Comparison of ENCODE assay signal across 8 cellular contexts in the genomic region with DNA sequence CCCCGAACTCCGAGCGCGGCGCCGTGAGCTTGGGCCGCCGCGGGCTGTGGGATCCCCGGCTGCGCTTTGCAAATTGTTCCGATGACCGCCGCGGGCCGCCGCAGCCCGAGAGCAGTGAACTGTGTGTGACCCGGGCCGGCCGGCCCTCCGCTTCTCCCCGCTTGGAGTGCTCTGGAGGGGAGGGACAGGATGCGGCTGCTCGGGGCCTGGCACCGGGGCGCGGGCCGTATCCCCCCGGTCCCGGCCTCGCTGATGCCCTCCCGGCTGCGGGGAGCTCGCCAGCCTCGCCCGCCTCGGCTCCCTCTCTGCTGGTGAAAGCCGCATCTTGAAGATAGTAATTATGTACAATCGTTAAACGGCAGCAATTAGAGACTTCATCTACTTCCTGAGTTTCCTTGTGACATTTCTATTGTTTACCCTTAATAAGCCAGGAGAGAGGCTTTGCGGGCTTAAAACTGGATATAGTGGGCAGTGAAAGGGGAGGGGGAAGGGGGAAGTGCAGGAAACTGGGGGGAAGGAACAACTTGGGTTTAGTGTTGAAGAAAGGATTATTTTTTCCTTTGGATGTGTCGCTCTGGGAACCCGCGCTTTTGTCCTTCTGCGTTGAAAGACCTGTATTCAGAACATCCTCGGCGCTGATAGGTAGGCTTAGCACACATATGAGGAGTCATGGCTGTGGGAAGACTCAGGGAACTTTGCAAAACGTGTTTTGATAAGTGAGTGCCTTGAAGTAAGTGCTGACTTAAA. TPM values are rescaled to one million over a fixed set of nuclear protein-coding genes. Genes with fewer than 3 reads are reported as not detected.
DNase-seq lines count a peak whose midpoint lies in the region; ATAC-seq and TF ChIP-seq lines count a peak whose summit lies in the region.

No MANE protein-coding gene starts in this region.

- no peaks in the 10 kb centered on the region for H3K9me3 ChIP-seq in H9 (ENCODE audit: control insufficient read depth, low read depth, low read length)
- no peaks in the 10 kb centered on the region for H3K9me3 ChIP-seq in vagina

- DNase-seq in COR-L47 (lab: John Stamatoyannopoulos, UW), result peak; percentile 19
- no peak for DNase-seq in H9
- peak; percentile 48 for DNase-seq in NCI-H526 treated with DMSO at 0.1 percent for 48 hours (lab: John Stamatoyannopoulos, UW)
- DNase-seq in activated T-cell treated with anti-CD3 and anti-CD28 coated beads, Interleukin-2, amount 50 U/mL, for 72 hours, result peak; percentile 50 to 51
- peak in 1 of 2 donors; percentile 68 for DNase-seq in foreskin fibroblast
- DNase-seq in natural killer cell, result peak; percentile 51
- DNase-seq in vagina (ENCODE audit: extremely low spot score in 2 of 2), result no peak

- H3K9me3 Mint-ChIP-seq in H9, result no peaks in the 10 kb centered on the region
- no peaks in the 10 kb centered on the region for H3K9me3 Mint-ChIP-seq in activated T-cell treated with anti-CD3 and anti-CD28 coated beads, Interleukin-2, amount 50 U/mL, for 72 hours
- H3K9me3 Mint-ChIP-seq in natural killer cell, result no peaks in the 10 kb centered on the region

- H3K4me1 Mint-ChIP-seq in H9 (peaks cover 24 to 28% of the 10 kb centered on the region in 2 experiments), natural killer cell (peaks cover 48 to 52% of the 10 kb centered on the region in 2 donors)
- peaks cover 55% of the 10 kb centered on the region for H3K4me1 Mint-ChIP-seq in activated T-cell treated with anti-CD3 and anti-CD28 coated beads, Interleukin-2, amount 50 U/mL, for 72 hours (ENCODE audit: low read depth)

- no peak overlapping the region for H2AFZ ChIP-seq in H9 (ENCODE audit: low read length)

- H4K20me1 ChIP-seq in H9 (ENCODE audit: control insufficient read depth, insufficient read depth, insufficient read length), result no peaks in the 10 kb centered on the region

- peak overlapping the region; percentile 76 to 90 for H3K4me3 Mint-ChIP-seq in H9
- H3K4me3 Mint-ChIP-seq in activated T-cell treated with anti-CD3 and anti-CD28 coated beads, Interleukin-2, amount 50 U/mL, for 72 hours, result peak overlapping the region; percentile 78 to 92
- peak overlapping the region; percentile 86 for H3K4me3 Mint-ChIP-seq in natural killer cell

- peak overlapping the region; percentile 93 for H3K4me2 ChIP-seq in H9 (ENCODE audit: insufficient read depth, insufficient read length, low read length)

- H3K4me1 ChIP-seq in H9 (ENCODE audit: insufficient read depth, low read length), result peaks cover 3% of the 10 kb centered on the region; the same call in 1 of the 2 replicates
- H3K4me1 ChIP-seq in vagina, result peaks cover 36% of the 10 kb centered on the region

- H3K27me3 ChIP-seq in H9 (ENCODE audit: insufficient read depth, low read length), result peaks cover 6% of the 10 kb centered on the region; the same call in 1 of the 2 replicates
- no peaks in the 10 kb centered on the region for H3K27me3 ChIP-seq in vagina

- H3K14ac ChIP-seq in H9 (ENCODE audit: insufficient read depth, low read length), result peak overlapping the region; percentile 83; the same call in 1 of the 2 replicates

- intact Hi-C loops in natural killer cell (cut with micrococcal nuclease) (loop anchor here (5.0 to 10.0 kb wide), 3 partner anchors 315 to 1148 kb away; partner anchors contain the start of genes AP5M1, EXOC5 and KTN1), vagina (cut with DNase I) (no loop called here)

- peak overlapping the region; percentile 64 to 66 for H3K4me3 ChIP-seq in foreskin fibroblast (ENCODE audit: low read depth in 1 of 2, low read length in 2 of 2)
- peak overlapping the region; percentile 72 to 93 for H3K4me3 ChIP-seq in vagina

- H3K27me3 Mint-ChIP-seq in H9 (ENCODE audit: low read depth), result peaks cover 28% of the 10 kb centered on the region
- H3K27me3 Mint-ChIP-seq in activated T-cell treated with anti-CD3 and anti-CD28 coated beads, Interleukin-2, amount 50 U/mL, for 72 hours (ENCODE audit: low read depth), result peaks cover 24% of the 10 kb centered on the region
- no peaks in the 10 kb centered on the region for H3K27me3 Mint-ChIP-seq in natural killer cell (ENCODE audit: low read depth in 2 of 2)

- no peak overlapping the region for H3T11ph ChIP-seq in H9 (ENCODE audit: low read length)

- peaks cover 3% of the 10 kb centered on the region for H3K79me1 ChIP-seq in H9 (ENCODE audit: insufficient read depth, low read depth, low read length, poor library complexity, severe bottlenecking)

- H3K27ac ChIP-seq in H9 (ENCODE audit: insufficient read length, low read depth, low read length), result no peak overlapping the region
- H3K27ac ChIP-seq in vagina, result peak overlapping the region; percentile 94

- H2BK12ac ChIP-seq in H9 (ENCODE audit: insufficient read length, low read depth, low read length), result no peak overlapping the region

- H4K8ac ChIP-seq in H9 (replicated peaks; ENCODE audit: insufficient read length, low read depth, low read length), result no peak overlapping the region

- no peak overlapping the region for H4K91ac ChIP-seq in H9 (ENCODE audit: insufficient read length, low read depth, low read length)

- no peak overlapping the region for H3K18ac ChIP-seq in H9 (ENCODE audit: insufficient read length, low read depth, low read length)

- H2BK20ac ChIP-seq in H9 (ENCODE audit: low read depth, low read length, poor library complexity, severe bottlenecking), result no peak overlapping the region

- TF ChIP-seq POLR2A in vagina (IDR thresholded peaks at IDR 0.05), result no peak

- no peak overlapping the region for H2BK5ac ChIP-seq in H9 (ENCODE audit: insufficient read length, low read length)

- no peak overlapping the region for H4K5ac ChIP-seq in H9 (ENCODE audit: insufficient read length, low read depth, low read length)

- no CpG with 5 or more reads among the region's 49 CpGs for WGBS in H9 (ENCODE audit: extremely low coverage, insufficient read length, low lambda C conversion rate)

- ATAC-seq in activated T-cell treated with anti-CD3 and anti-CD28 coated beads, Interleukin-2, amount 50 U/mL, for 72 hours (replicated peaks in 1 of 2), result peak; percentile 39 to 52
- ATAC-seq in natural killer cell, result peak in 2 of 3 donors; percentile 13 to 17
- no peak for ATAC-seq in HG03175 (IDR thresholded peaks at IDR 0.05; ENCODE audit: unreplicated experiment)

- no peak for TF ChIP-seq CTCF in H9 (conservative IDR thresholded peaks at IDR 0.05)
- TF ChIP-seq CTCF in foreskin fibroblast (IDR thresholded peaks at IDR 0.05; ENCODE audit: low read depth, low read length), result no peak
- no peak for TF ChIP-seq CTCF in natural killer cell (IDR thresholded peaks at IDR 0.05)
- TF ChIP-seq CTCF in vagina (IDR thresholded peaks at IDR 0.05), result no peak

- H3K79me2 ChIP-seq in H9 (ENCODE audit: insufficient read depth, low read length), result peaks cover 3% of the 10 kb centered on the region; the same call in 1 of the 2 replicates

- no peak overlapping the region for H2BK15ac ChIP-seq in H9 (ENCODE audit: low read depth, low read length)

- H3K27ac Mint-ChIP-seq in H9, result peak overlapping the region in 1 of 3 experiments; percentile 90; a peak in 2 of 7 replicates
- peak overlapping the region; percentile 61 for H3K27ac Mint-ChIP-seq in activated T-cell treated with anti-CD3 and anti-CD28 coated beads, Interleukin-2, amount 50 U/mL, for 72 hours
- peak overlapping the region; percentile 56 to 81 for H3K27ac Mint-ChIP-seq in natural killer cell

- H2AK5ac ChIP-seq in H9 (ENCODE audit: insufficient read length, low read length), result no peak overlapping the region

- H3K23ac ChIP-seq in H9 (ENCODE audit: insufficient read length, low read depth, low read length), result no peak overlapping the region

- peaks cover 11% of the 10 kb centered on the region for H3K23me2 ChIP-seq in H9 (ENCODE audit: insufficient read length, low read depth, low read length, poor library complexity, severe bottlenecking)

- peak overlapping the region; percentile 46 for H3K9ac ChIP-seq in H9 (ENCODE audit: extremely low read depth, insufficient read length, low read length)

- no peaks in the 10 kb centered on the region; a peak in 1 of 7 replicates for H3K36me3 Mint-ChIP-seq in H9 (ENCODE audit: insufficient read depth in 1 of 3, low read depth in 3 of 3)
- H3K36me3 Mint-ChIP-seq in activated T-cell treated with anti-CD3 and anti-CD28 coated beads, Interleukin-2, amount 50 U/mL, for 72 hours (ENCODE audit: insufficient read depth in 2 of 2), result peaks cover 0 to 2% of the 10 kb centered on the region in 2 donors
- H3K36me3 Mint-ChIP-seq in natural killer cell, result no peaks in the 10 kb centered on the region

- no peak overlapping the region for H2BK120ac ChIP-seq in H9 (ENCODE audit: low read depth, low read length, poor library complexity, severe bottlenecking)

- H3K56ac ChIP-seq in H9 (ENCODE audit: insufficient read length, low read depth, low read length), result no peak overlapping the region

- no peak overlapping the region for H3K4ac ChIP-seq in H9 (ENCODE audit: low read depth, low read length)

- no peaks in the 10 kb centered on the region for H3K36me3 ChIP-seq in vagina

RNA-seq across cellular contexts. Expression of gene PELI2, which starts 1.2 kb away (rescaled TPM):
- total RNA-seq in H9 (2021) (16.2 and 18.0 TPM in 2 replicates), natural killer cell (10 to 100 TPM; 16.4 to 25.0 (median 24.9) TPM), vagina (9.6 TPM)
- total RNA-seq in activated T-cell treated with anti-CD3 and anti-CD28 coated beads, Interleukin-2, amount 50 U/mL, for 72 hours, result 10 to 100 TPM; 11.3 to 11.7 TPM

Comparison
In these comparisons a context has a peak if more than half of its experiments do, and no peak if none do; other contexts are left out.
1. DNase-seq: peak in COR-L47 (single experiment), NCI-H526 treated with DMSO at 0.1 percent for 48 hours (single experiment), activated T-cell treated with anti-CD3 and anti-CD28 coated beads, Interleukin-2, amount 50 U/mL, for 72 hours (2 of 2) and natural killer cell (single experiment); none in H9 (single experiment) and vagina (0 of 2).
2. Peak in every context shown above with its lines, with median percentiles within 50 percentile points of each other: H3K4me3 Mint-ChIP-seq.